In genomic region chr12:97639702-97640101, GRCh38 we compare ENCODE assay signal across 26 cellular contexts.
DNase-seq lines count a peak whose midpoint lies in the region; FAIRE-seq and TF ChIP-seq lines count a peak whose summit lies in the region.
"Had no signal": no experiment of that assay in that cellular context is flagged by ENCODE, and none has a peak within 500 bp of the region (broad histone marks: within the 10 kb centered on the region; RNA-seq: fewer than 3 reads in every experiment).

No MANE protein-coding gene starts in this region.

- H3K4me1 ChIP-seq in NT2/D1 (ENCODE audit: insufficient read depth, insufficient read length) (no peaks in the 10 kb centered on the region), H1 (replicated peaks in 1 of 4; ENCODE audit: control insufficient read depth in 3 of 4, insufficient read depth in 4 of 4, low read length in 3 of 4) (no peaks in the 10 kb centered on the region), small intestine (ENCODE audit: control insufficient read depth in 2 of 2, insufficient read depth in 1 of 2, low read depth in 1 of 2, low read length in 1 of 2) (no peaks in the 10 kb centered on the region)
- H3K4me1 ChIP-seq: BLaER1, heart left ventricle, pancreas, right atrium auricular region, stomach had no signal

- H3K23ac ChIP-seq in H1 (ENCODE audit: insufficient read length): no peak overlapping the region

- H2AFZ ChIP-seq in H1 (ENCODE audit: low read length): no peak overlapping the region

- H3K4me3 ChIP-seq in NT2/D1 (ENCODE audit: insufficient read length, low read depth): no peak overlapping the region
- H3K4me3 ChIP-seq in H1 (ENCODE audit: extremely low read depth in 1 of 4, insufficient read depth in 2 of 4, low read depth in 3 of 4, low read length in 4 of 4): no peak overlapping the region
- H3K4me3 ChIP-seq in small intestine (ENCODE audit: low read depth in 1 of 2, low read length in 2 of 2): no peak overlapping the region
- H3K4me3 ChIP-seq: BLaER1, HAP-1, heart left ventricle, pancreas, right atrium auricular region, stomach had no signal

- H3K27me3 ChIP-seq in NT2/D1 (ENCODE audit: insufficient read depth, insufficient read length) (no peaks in the 10 kb centered on the region), H1 (replicated peaks in 1 of 4; ENCODE audit: control insufficient read depth in 3 of 4, extremely low read depth in 1 of 4, insufficient read depth in 3 of 4, low read length in 3 of 4) (no peaks in the 10 kb centered on the region), small intestine (ENCODE audit: control insufficient read depth in 2 of 2, insufficient read depth in 2 of 2, low read length in 2 of 2) (no peaks in the 10 kb centered on the region)
- H3K27me3 ChIP-seq: BLaER1, heart left ventricle, pancreas, right atrium auricular region, stomach had no signal

- no peak for TF ChIP-seq RAD21 in H1 (IDR thresholded peaks at IDR 0.05 in 1 of 2, conservative IDR thresholded peaks at IDR 0.05 in 1 of 2; ENCODE audit: low read depth in 2 of 2, low read length in 2 of 2)

- H4K5ac ChIP-seq in H1 (ENCODE audit: insufficient read length, low read depth, low read length): no peak overlapping the region

- no peak overlapping the region for H3K56ac ChIP-seq in H1 (replicated peaks; ENCODE audit: insufficient read length, low read depth, low read length)

- H3K4ac ChIP-seq in H1 (replicated peaks; ENCODE audit: insufficient read length, low read depth, low read length): peak overlapping the region; percentile 5

- H3K36me3 ChIP-seq in NT2/D1 (ENCODE audit: insufficient read depth, insufficient read length, low read length) (no peaks in the 10 kb centered on the region), H1 (ENCODE audit: control insufficient read depth in 2 of 4, insufficient read depth in 4 of 4, low read length in 3 of 4) (no peaks in the 10 kb centered on the region), small intestine (ENCODE audit: control insufficient read depth in 2 of 2, insufficient read depth in 2 of 2, low read length in 2 of 2) (no peaks in the 10 kb centered on the region)
- H3K36me3 ChIP-seq: BLaER1, HAP-1, heart left ventricle, pancreas, right atrium auricular region, stomach had no signal

- in situ Hi-C loops in Caki2 (cut with HindIII; ENCODE audit: low pct_unique_long_range_greater_than_20kb, low sequenced_read_pairs): no loop called here

- DNase-seq in Caki2 (ENCODE audit: low read depth) (peak; percentile 57), NT2/D1 (ENCODE audit: low read depth, low spot score) (peak; percentile 32), H1 (ENCODE audit: low read depth in 1 of 2, low spot score in 2 of 2) (no peak), kidney glomerular epithelial cell (lab: John Stamatoyannopoulos, UW) (peak; percentile 71), small intestine (no peak), NCI-H82 (lab: John Stamatoyannopoulos, UW) (no peak), posterior cingulate gyrus (no peak), LoVo (ENCODE audit: low spot score) (no peak)
- DNase-seq: activated effector memory CD4-positive, alpha-beta T cell treated with anti-CD3 and anti-CD28 coated beads, Interleukin-2, amount 50 U/mL, for 16 hours; activated T-cell treated with anti-CD3 and anti-CD28 coated beads, Interleukin-2, amount 50 U/mL, for 24 hours; anterior cingulate cortex; cortex of kidney; effector memory CD4-positive, alpha-beta T cell; heart left ventricle; Karpas-422; NCI-H1436 treated with DMSO at 0.1 percent for 48 hours; NCI-H2081 treated with DMSO at 0.1 percent for 48 hours; NCI-H345; NCI-H748 treated with DMSO at 0.1 percent for 48 hours; pancreas; RPMI8226; stomach had no signal

- no peaks in the 10 kb centered on the region for H3K79me2 ChIP-seq in H1 (ENCODE audit: control insufficient read depth in 1 of 2, insufficient read depth in 2 of 2, low read length in 2 of 2)

- CTCF ChIA-PET in H1 (lab: Charles Lee; ENCODE audit: partially characterized antibody): no interaction called here

- H3K9me3 ChIP-seq in NT2/D1 (ENCODE audit: insufficient read depth, low read length) (no peaks in the 10 kb centered on the region), H1 (ENCODE audit: insufficient read depth in 2 of 2, low read depth in 1 of 2, low read length in 1 of 2) (no peaks in the 10 kb centered on the region), small intestine (ENCODE audit: control insufficient read depth, low read depth) (no peaks in the 10 kb centered on the region)
- H3K9me3 ChIP-seq: BLaER1, HAP-1, heart left ventricle, pancreas, right atrium auricular region, stomach had no signal

- no peak overlapping the region for H2AK5ac ChIP-seq in H1 (ENCODE audit: low read depth, low read length)

- no peak overlapping the region for H4K91ac ChIP-seq in H1 (replicated peaks; ENCODE audit: insufficient read length, low read length)

- no peak for TF ChIP-seq EP300 in H1 (IDR thresholded peaks at IDR 0.05; ENCODE audit: borderline replicate concordance in 1 of 2, low read depth in 2 of 2, low read length in 2 of 2)

- H2BK12ac ChIP-seq in H1 (ENCODE audit: low read depth, low read length): no peak overlapping the region

- no peak overlapping the region for H2BK120ac ChIP-seq in H1 (replicated peaks; ENCODE audit: low read depth, low read length)

- TF ChIP-seq POLR2A in H1 (IDR thresholded peaks at IDR 0.05; ENCODE audit: control extremely low read depth in 1 of 2, low read depth in 2 of 2, low read length in 2 of 2): no peak

- intact Hi-C loops in posterior cingulate gyrus (cut with DNase I): no loop called here

- H3K27ac ChIP-seq in H1 (ENCODE audit: low read depth, low read length): no peak overlapping the region
- no peak overlapping the region for H3K27ac ChIP-seq in small intestine (ENCODE audit: low read depth in 1 of 2, low read length in 1 of 2)
- H3K27ac ChIP-seq: BLaER1, heart left ventricle, pancreas, right atrium auricular region, stomach had no signal

- H4K8ac ChIP-seq in H1 (ENCODE audit: extremely low read depth, insufficient read depth, low read length): no peak overlapping the region

- no peak overlapping the region for H2BK5ac ChIP-seq in H1 (ENCODE audit: low read depth, low read length)

- no peak overlapping the region for H3K4me2 ChIP-seq in H1 (ENCODE audit: insufficient read depth in 1 of 2, low read depth in 2 of 2, low read length in 2 of 2)
- H3K4me2 ChIP-seq: BLaER1 had no signal

- no peak overlapping the region for H2BK15ac ChIP-seq in H1 (ENCODE audit: low read length)

- H3K79me1 ChIP-seq in H1 (ENCODE audit: low read depth, low read length): no peaks in the 10 kb centered on the region

- H4K20me1 ChIP-seq in H1 (replicated peaks in 1 of 2; ENCODE audit: control insufficient read depth in 1 of 2, insufficient read depth in 2 of 2, low read length in 2 of 2): no peaks in the 10 kb centered on the region
- H4K20me1 ChIP-seq: BLaER1 had no signal

- H3K23me2 ChIP-seq in H1 (ENCODE audit: low read depth, low read length): peaks cover 5% of the 10 kb centered on the region; the same call in 1 of the 2 replicates

- H3K18ac ChIP-seq in H1 (ENCODE audit: extremely low read depth, low read length): no peak overlapping the region

- WGBS in H1 (ENCODE audit: extremely low coverage in 1 of 2, insufficient coverage in 1 of 2, insufficient read length in 1 of 2, insufficient replicate concordance in 2 of 2, low coverage in 1 of 2, low lambda C conversion rate in 2 of 2, missing lambda C conversion rate in 1 of 2), 2 experiments: 92% methylated on average over 1 of the region's 1 CpG; no CpG with 5 or more reads in 1 of the 2 experiments
- WGBS in small intestine, 3 donors: 64 to 76% (median 74%) methylated on average over 1 of the region's 1 CpG

- no peak overlapping the region for H2BK20ac ChIP-seq in H1 (ENCODE audit: low read length)

- FAIRE-seq in H1 (lab: Jason Lieb, UNC): no peak
- FAIRE-seq in small intestine (lab: Jason Lieb, UNC): no peak
- FAIRE-seq: GM12892, pancreas had no signal

- H3K14ac ChIP-seq in H1 (ENCODE audit: insufficient read length): no peak overlapping the region

- H3K9ac ChIP-seq in NT2/D1 (ENCODE audit: insufficient read length, low read depth) (no peak overlapping the region), H1 (replicated peaks in 1 of 4; ENCODE audit: extremely low read depth in 1 of 4, low read depth in 3 of 4, low read length in 3 of 4) (no peak overlapping the region)
- H3K9ac ChIP-seq: BLaER1 had no signal

- POLR2A ChIA-PET in H1 (lab: Charles Lee; ENCODE audit: partially characterized antibody): no interaction called here

- TF ChIP-seq CTCF in H1 (IDR thresholded peaks at IDR 0.05; ENCODE audit: control extremely low read depth in 1 of 3, insufficient read depth in 1 of 3, low read depth in 1 of 3, low read length in 3 of 3): no peak

TF ChIP-seq in H1, 55 proteins besides CTCF, POLR2A, EP300 and RAD21:
- TF ChIP-seq JUN (IDR thresholded peaks at IDR 0.05; ENCODE audit: low read depth, low read length): 0 out of 2 replicates have a peak, but pooled peaks have one; percentile 34
- TF ChIP-seq JUND (IDR thresholded peaks at IDR 0.05; ENCODE audit: low read length): peak; percentile 85
- no peak for TF ChIP-seq PHF8 (conservative IDR thresholded peaks at IDR 0.05; ENCODE audit: low read depth, low read length)

Comparison
In these comparisons a context has a peak if more than half of its experiments do, and no peak if none do; other contexts are left out.
1. DNase-seq: peak in Caki2 (single experiment), NT2/D1 (single experiment) and kidney glomerular epithelial cell (single experiment); none in H1 (0 of 2), small intestine (single experiment), NCI-H82 (single experiment), posterior cingulate gyrus (0 of 10) and LoVo (single experiment).